1 cellular context compared by ENCODE assay signal in the genomic region with DNA sequence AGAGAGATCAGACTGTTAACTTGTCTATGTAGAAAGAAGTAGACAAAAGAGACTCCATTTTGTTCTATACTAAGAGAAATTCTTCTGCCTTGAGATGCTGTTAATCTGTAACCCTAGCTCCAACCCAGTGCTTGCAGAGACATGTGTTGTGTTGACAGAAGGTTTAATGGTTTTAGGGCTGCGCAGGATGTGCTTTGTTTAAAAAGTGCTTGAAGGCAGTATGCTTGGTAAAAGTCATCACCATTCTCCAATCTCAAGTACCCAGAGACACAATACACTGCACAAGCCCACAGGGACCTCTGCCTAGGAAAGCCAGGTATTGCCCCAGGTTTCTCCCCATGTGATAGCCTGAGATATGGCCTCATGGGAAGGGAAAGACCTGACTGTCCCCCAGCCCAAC. TPM values are rescaled to one million over a fixed set of nuclear protein-coding genes. Genes with fewer than 3 reads are reported as not detected.
"Had no signal": no experiment of that assay in that cellular context is flagged by ENCODE, and none has a peak within 500 bp of the region (broad histone marks: within the 10 kb centered on the region; RNA-seq: fewer than 3 reads in every experiment).

No MANE protein-coding gene starts in this region.

RNA-seq across cellular contexts. Expression of gene ZNF432, which starts 3.1 kb away (rescaled TPM):
- total RNA-seq: OCI-LY7 had no signal

RNA-seq across cellular contexts. Expression of gene ZNF615, which starts 43.7 kb away (rescaled TPM):
- total RNA-seq: OCI-LY7 had no signal

RNA-seq across cellular contexts. Expression of gene ZNF841, which starts 43.8 kb away (rescaled TPM):
- total RNA-seq: OCI-LY7 had no signal
